1 cellular context compared by ENCODE assay signal in genomic region chr2:19357383-19358241, GRCh38.
TF ChIP-seq lines count a peak whose summit lies in the region.

No MANE protein-coding gene starts in this region.

TF ChIP-seq in HepG2, 621 proteins besides CTCF, POLR2A, EP300 and RAD21 (continued from another document and continues in another):
- peak; percentile 27 for TF ChIP-seq ZBTB33 (CRISPR knock-in tag; IDR thresholded peaks at IDR 0.05)
- TF ChIP-seq ZNF841 (CRISPR knock-in tag; IDR thresholded peaks at IDR 0.05; ENCODE audit: borderline replicate concordance) = no peak
- TF ChIP-seq XBP1 (CRISPR knock-in tag; IDR thresholded peaks at IDR 0.05) = no peak
- 0 out of 2 replicates have a peak, but pooled peaks have one; percentile 57 for TF ChIP-seq NCOA1 (CRISPR knock-in tag; IDR thresholded peaks at IDR 0.05)
- TF ChIP-seq ZNF740 (CRISPR knock-in tag; IDR thresholded peaks at IDR 0.05) = no peak
- TF ChIP-seq MTF2 (CRISPR knock-in tag; IDR thresholded peaks at IDR 0.05; ENCODE audit: borderline replicate concordance) = peak; percentile 87
- no peak for TF ChIP-seq CC2D1A (CRISPR knock-in tag; IDR thresholded peaks at IDR 0.05)
- TF ChIP-seq KDM5A (IDR thresholded peaks at IDR 0.05; ENCODE audit: borderline replicate concordance, low read length) = no peak
- no peak; the same call in 1 of the 2 replicates for TF ChIP-seq BORCS8-MEF2B (CRISPR knock-in tag; IDR thresholded peaks at IDR 0.05)
- 0 out of 2 replicates have a peak, but pooled peaks have one; percentile 35 for TF ChIP-seq FOXO4 (CRISPR knock-in tag; conservative IDR thresholded peaks at IDR 0.05)
- TF ChIP-seq ZNF138 (CRISPR knock-in tag; IDR thresholded peaks at IDR 0.05; ENCODE audit: low read depth) = peak; percentile 58; the same call in 1 of the 2 replicates
- TF ChIP-seq HES4 (CRISPR knock-in tag; IDR thresholded peaks at IDR 0.05; ENCODE audit: borderline replicate concordance) = no peak
- 0 out of 2 replicates have a peak, but pooled peaks have one; percentile 28 for TF ChIP-seq KDM5B (CRISPR knock-in tag; IDR thresholded peaks at IDR 0.05; ENCODE audit: borderline replicate concordance)
- TF ChIP-seq DNMT1 (CRISPR knock-in tag; IDR thresholded peaks at IDR 0.05) = 0 out of 2 replicates have a peak, but pooled peaks have one; percentile 80
- 0 out of 2 replicates have a peak, but pooled peaks have one; percentile 22 for TF ChIP-seq GABPB1 (CRISPR knock-in tag; IDR thresholded peaks at IDR 0.05)
- TF ChIP-seq NFE2L1 (CRISPR knock-in tag; IDR thresholded peaks at IDR 0.05; ENCODE audit: borderline replicate concordance) = no peak
- no peak for TF ChIP-seq TFDP2 (CRISPR knock-in tag; IDR thresholded peaks at IDR 0.05)
- TF ChIP-seq ZMYM4 (CRISPR knock-in tag; IDR thresholded peaks at IDR 0.05) = 0 out of 2 replicates have a peak, but pooled peaks have one; percentile 35
- TF ChIP-seq ZNF547 (CRISPR knock-in tag; IDR thresholded peaks at IDR 0.05) = no peak
- 0 out of 2 replicates have a peak, but pooled peaks have one; percentile 1 for TF ChIP-seq ZNF746 (CRISPR knock-in tag; IDR thresholded peaks at IDR 0.05)
- TF ChIP-seq ZSCAN31 (CRISPR knock-in tag; IDR thresholded peaks at IDR 0.05; ENCODE audit: low read depth) = peak; percentile 46; the same call in 1 of the 2 replicates
- peak; percentile 39; the same call in 1 of the 2 replicates for TF ChIP-seq ZBTB38 (CRISPR knock-in tag; IDR thresholded peaks at IDR 0.05)
- TF ChIP-seq ZNF318 (CRISPR knock-in tag; IDR thresholded peaks at IDR 0.05) = 0 out of 2 replicates have a peak, but pooled peaks have one; percentile 14
- TF ChIP-seq NFIC (IDR thresholded peaks at IDR 0.05; ENCODE audit: low read length) = no peak
- TF ChIP-seq THAP11 (CRISPR knock-in tag; IDR thresholded peaks at IDR 0.05) = no peak
- TF ChIP-seq ZNF788 (CRISPR knock-in tag; IDR thresholded peaks at IDR 0.05; ENCODE audit: borderline replicate concordance) = 0 out of 2 replicates have a peak, but pooled peaks have one; percentile 33
- TF ChIP-seq FOSL2 (CRISPR knock-in tag; IDR thresholded peaks at IDR 0.05) = no peak
- no peak for TF ChIP-seq ZNF264 (CRISPR knock-in tag; IDR thresholded peaks at IDR 0.05)
- TF ChIP-seq PHF8 (CRISPR knock-in tag; IDR thresholded peaks at IDR 0.05) = peak; percentile 34; the same call in 1 of the 2 replicates
- no peak for TF ChIP-seq CBX5 (CRISPR knock-in tag; IDR thresholded peaks at IDR 0.05; ENCODE audit: borderline replicate concordance)
- no peak for TF ChIP-seq ZNF281 (CRISPR knock-in tag; IDR thresholded peaks at IDR 0.05; ENCODE audit: borderline replicate concordance)
- no peak for TF ChIP-seq ETV5 (CRISPR knock-in tag; IDR thresholded peaks at IDR 0.05; ENCODE audit: borderline replicate concordance)
- peak; percentile 84; the same call in 1 of the 2 replicates for TF ChIP-seq PITX1 (CRISPR knock-in tag; IDR thresholded peaks at IDR 0.05)
- TF ChIP-seq TBX2 (CRISPR knock-in tag; IDR thresholded peaks at IDR 0.05; ENCODE audit: borderline replicate concordance) = peak; percentile 46; the same call in 1 of the 2 replicates
- no peak for TF ChIP-seq RFX3 (CRISPR knock-in tag; IDR thresholded peaks at IDR 0.05)
- no peak for TF ChIP-seq RELA (CRISPR knock-in tag; IDR thresholded peaks at IDR 0.05)
- no peak for TF ChIP-seq ZNF577 (CRISPR knock-in tag; IDR thresholded peaks at IDR 0.05; ENCODE audit: borderline replicate concordance, low read depth)
- peak; percentile 73; the same call in 1 of the 2 replicates for TF ChIP-seq EZH2 (conservative IDR thresholded peaks at IDR 0.05; ENCODE audit: low read depth, low read length)
- TF ChIP-seq ARID4A (CRISPR knock-in tag; IDR thresholded peaks at IDR 0.05; ENCODE audit: borderline replicate concordance) = 0 out of 2 replicates have a peak, but pooled peaks have one; percentile 30
- no peak for TF ChIP-seq ZNF674 (CRISPR knock-in tag; IDR thresholded peaks at IDR 0.05; ENCODE audit: low read depth)
- TF ChIP-seq NFYC (CRISPR knock-in tag; IDR thresholded peaks at IDR 0.05) = no peak
